ENCODE assay signal across 16 cellular contexts in genomic region chrX:131331152-131331551, GRCh38. TPM values are rescaled to one million over a fixed set of nuclear protein-coding genes. Genes with fewer than 3 reads are reported as not detected.
"Had no signal": no experiment of that assay in that cellular context is flagged by ENCODE, and none has a peak within 500 bp of the region (broad histone marks: within the 10 kb centered on the region; RNA-seq: fewer than 3 reads in every experiment).

No MANE protein-coding gene starts in this region.

- FAIRE-seq: colon, endometrium had no signal

- H3K9me3 ChIP-seq: left ventricle myocardium inferior had no signal

- DNase-seq: activated CD4-positive, alpha-beta memory T cell treated with anti-CD3 and anti-CD28 coated beads, Interleukin-2, amount 10 ng/mL, durations not matched to agents 7 days and 5 days; activated CD4-positive, alpha-beta T cell treated with anti-CD3 and anti-CD28 coated beads for 4 hours; activated naive CD4-positive, alpha-beta T cell treated with anti-CD3 and anti-CD28 coated beads, Interleukin-2, amount 50 U/mL, for 16 hours; activated T-cell treated with anti-CD3 and anti-CD28 coated beads, Interleukin-2, amount 50 U/mL, for 24 hours; caudate nucleus; hippocampal formation; left ventricle myocardium inferior; naive thymus-derived CD8-positive, alpha-beta T cell; nucleus accumbens; posterior cingulate gyrus; retina had no signal

- H3K27me3 Mint-ChIP-seq: activated CD4-positive, alpha-beta memory T cell treated with anti-CD3 and anti-CD28 coated beads, Interleukin-2, amount 10 ng/mL, durations not matched to agents 7 days and 5 days; memory B cell had no signal

- H3K9me3 Mint-ChIP-seq: activated CD4-positive, alpha-beta memory T cell treated with anti-CD3 and anti-CD28 coated beads, Interleukin-2, amount 10 ng/mL, durations not matched to agents 7 days and 5 days; activated T-cell treated with anti-CD3 and anti-CD28 coated beads, Interleukin-2, amount 50 U/mL, for 24 hours had no signal

- ATAC-seq: esophagus mucosa; naive thymus-derived CD8-positive, alpha-beta T cell; stimulated activated effector memory CD8-positive, alpha-beta T cell treated with anti-CD3 and anti-CD28 coated beads, Interleukin-12 subunit alpha, Interleukin-12 subunit beta, amount 100 ng/mL, for 72 hours had no signal

- H3K4me3 Mint-ChIP-seq: activated CD4-positive, alpha-beta memory T cell treated with anti-CD3 and anti-CD28 coated beads, Interleukin-2, amount 10 ng/mL, durations not matched to agents 7 days and 5 days; activated T-cell treated with anti-CD3 and anti-CD28 coated beads, Interleukin-2, amount 50 U/mL, for 24 hours; memory B cell; naive thymus-derived CD8-positive, alpha-beta T cell; stimulated activated effector memory CD8-positive, alpha-beta T cell treated with anti-CD3 and anti-CD28 coated beads, Interleukin-12 subunit alpha, Interleukin-12 subunit beta, amount 100 ng/mL, for 72 hours had no signal

- H3K27ac Mint-ChIP-seq: activated CD4-positive, alpha-beta memory T cell treated with anti-CD3 and anti-CD28 coated beads, Interleukin-2, amount 10 ng/mL, durations not matched to agents 7 days and 5 days; activated T-cell treated with anti-CD3 and anti-CD28 coated beads, Interleukin-2, amount 50 U/mL, for 24 hours; memory B cell; naive thymus-derived CD8-positive, alpha-beta T cell; stimulated activated effector memory CD8-positive, alpha-beta T cell treated with anti-CD3 and anti-CD28 coated beads, Interleukin-12 subunit alpha, Interleukin-12 subunit beta, amount 100 ng/mL, for 72 hours had no signal

- H3K4me1 Mint-ChIP-seq: activated CD4-positive, alpha-beta memory T cell treated with anti-CD3 and anti-CD28 coated beads, Interleukin-2, amount 10 ng/mL, durations not matched to agents 7 days and 5 days; memory B cell; naive thymus-derived CD8-positive, alpha-beta T cell; stimulated activated effector memory CD8-positive, alpha-beta T cell treated with anti-CD3 and anti-CD28 coated beads, Interleukin-12 subunit alpha, Interleukin-12 subunit beta, amount 100 ng/mL, for 72 hours had no signal

- H3K4me1 ChIP-seq: left ventricle myocardium inferior had no signal

- H3K4me3 ChIP-seq: left ventricle myocardium inferior had no signal

- H3K27ac ChIP-seq: left ventricle myocardium inferior had no signal

- H3K36me3 ChIP-seq: left ventricle myocardium inferior had no signal

- H3K36me3 Mint-ChIP-seq: memory B cell; stimulated activated effector memory CD8-positive, alpha-beta T cell treated with anti-CD3 and anti-CD28 coated beads, Interleukin-12 subunit alpha, Interleukin-12 subunit beta, amount 100 ng/mL, for 72 hours had no signal

RNA-seq across cellular contexts. Expression of gene IGSF1, which starts 42.0 kb away (rescaled TPM):
- total RNA-seq: activated CD4-positive, alpha-beta memory T cell treated with anti-CD3 and anti-CD28 coated beads, Interleukin-2, amount 10 ng/mL, durations not matched to agents 7 days and 5 days; naive thymus-derived CD8-positive, alpha-beta T cell had no signal
- polyA plus RNA-seq: naive thymus-derived CD8-positive, alpha-beta T cell had no signal
